In genomic region chr9:129665008-129665771, GRCh38 we compare ENCODE assay signal across 8 cellular contexts. TPM values are rescaled to one million over a fixed set of nuclear protein-coding genes. Genes with fewer than 3 reads are reported as not detected.
A peak's percentile ranks its signal among the peaks of the same experiment; 100 is the strongest.
DNase-seq lines count a peak whose midpoint lies in the region; ATAC-seq and TF ChIP-seq lines count a peak whose summit lies in the region.

Gene PRRX2 (plus strand): TSS chr9:129665647. CDS start chr9:129665868, 221 bp downstream.

- H2AK5ac ChIP-seq in mesendoderm (ENCODE audit: low read length): no peak within 1 kb of the TSS

- DNase-seq in CD8-positive, alpha-beta T cell: peak in 3 of 7 experiments; percentile 20 to 34 (median 33)
- DNase-seq in SK-N-MC (ENCODE audit: low read depth, low spot score) (no peak), chondrocyte (ENCODE audit: low spot score) (no peak), mesendoderm (peak; percentile 57), thyroid gland (peak; percentile 12 to 14), NCI-H146 (lab: John Stamatoyannopoulos, UW) (no peak), medulla oblongata (ENCODE audit: extremely low spot score) (no peak)

- POLR2A ChIA-PET in CD8-positive, alpha-beta T cell (lab: Charles Lee): no interaction called here

- H3K79me1 ChIP-seq in mesendoderm (ENCODE audit: low read length): no peaks in the 10 kb centered on the region

- H4K5ac ChIP-seq in mesendoderm (ENCODE audit: low read length): no peak within 1 kb of the TSS

- H3K56ac ChIP-seq in mesendoderm (ENCODE audit: low read length): peak within 1 kb of the TSS; percentile 67

- peaks cover 5% of the 10 kb centered on the region for H3K4me1 Mint-ChIP-seq in CD8-positive, alpha-beta T cell (ENCODE audit: low read depth)
- peaks cover 16% of the 10 kb centered on the region for H3K4me1 Mint-ChIP-seq in chondrocyte (ENCODE audit: low read depth)

- H3K23ac ChIP-seq in mesendoderm (ENCODE audit: low read length): no peak within 1 kb of the TSS

- no CpG with 5 or more reads among the region's 60 CpGs for WGBS in mesendoderm (ENCODE audit: extremely low coverage, insufficient coverage, low lambda C conversion rate)
- WGBS in thyroid gland, 2 donors: 1 to 4% methylated on average over 37 to 52 of the region's 60 CpGs

- no peak within 1 kb of the TSS for H2BK15ac ChIP-seq in mesendoderm (replicated peaks; ENCODE audit: low read depth)

- no peak within 1 kb of the TSS for H4K8ac ChIP-seq in mesendoderm (ENCODE audit: low read depth, low read length)

- no peaks in the 10 kb centered on the region for H3K36me3 Mint-ChIP-seq in CD8-positive, alpha-beta T cell
- no peaks in the 10 kb centered on the region for H3K36me3 Mint-ChIP-seq in chondrocyte (ENCODE audit: low read depth)

- intact Hi-C loops in CD8-positive, alpha-beta T cell (cut with DNase I, micrococcal nuclease): no loop called here
- intact Hi-C loops in thyroid gland (cut with DNase I): no loop called here

- peak within 1 kb of the TSS; percentile 8 for H2BK120ac ChIP-seq in mesendoderm (ENCODE audit: low read depth, low read length)

- CTCF ChIA-PET in CD8-positive, alpha-beta T cell (lab: Charles Lee): no interaction called here

- no peak within 1 kb of the TSS for H3K4ac ChIP-seq in mesendoderm (ENCODE audit: low read depth, low read length)

- H3K36me3 ChIP-seq in CD8-positive, alpha-beta T cell (ENCODE audit: insufficient read depth, low read length): no peaks in the 10 kb centered on the region
- H3K36me3 ChIP-seq in SK-N-MC (ENCODE audit: insufficient read depth, low read length): peaks cover 6% of the 10 kb centered on the region; the same call in 1 of the 2 replicates
- no peaks in the 10 kb centered on the region for H3K36me3 ChIP-seq in mesendoderm (ENCODE audit: control insufficient read depth, insufficient read depth, low read length)
- no peaks in the 10 kb centered on the region for H3K36me3 ChIP-seq in thyroid gland

- no peak within 1 kb of the TSS for H3K27ac ChIP-seq in CD8-positive, alpha-beta T cell (ENCODE audit: low read depth, low read length)
- H3K27ac ChIP-seq in SK-N-MC (peak within 1 kb of the TSS; percentile 81), mesendoderm (ENCODE audit: low read depth, low read length) (no peak within 1 kb of the TSS), thyroid gland (peak within 1 kb of the TSS in 2 of 3 donors; percentile 14 to 24)

- ATAC-seq in CD8-positive, alpha-beta T cell: peak; percentile 67
- ATAC-seq in GM21619 (IDR thresholded peaks at IDR 0.05; ENCODE audit: unreplicated experiment): no peak

- peak within 1 kb of the TSS; percentile 28 for H3K4me2 ChIP-seq in mesendoderm (ENCODE audit: low read length)

- no peak within 1 kb of the TSS for H2BK5ac ChIP-seq in mesendoderm (ENCODE audit: low read length)

- no peaks in the 10 kb centered on the region for H3K9me3 Mint-ChIP-seq in CD8-positive, alpha-beta T cell
- H3K9me3 Mint-ChIP-seq in chondrocyte (ENCODE audit: low read depth): no peaks in the 10 kb centered on the region

- TF ChIP-seq POLR2A in thyroid gland (IDR thresholded peaks at IDR 0.05): no peak

- H3K4me1 ChIP-seq in CD8-positive, alpha-beta T cell (ENCODE audit: insufficient read depth, low read length): no peaks in the 10 kb centered on the region
- peaks cover 2% of the 10 kb centered on the region for H3K4me1 ChIP-seq in mesendoderm (ENCODE audit: control insufficient read depth, low read depth, low read length)
- peaks cover 0 to 6% of the 10 kb centered on the region in 2 donors for H3K4me1 ChIP-seq in thyroid gland

- H3K18ac ChIP-seq in mesendoderm (ENCODE audit: low read length): peak within 1 kb of the TSS; percentile 43

- TF ChIP-seq CTCF in CD8-positive, alpha-beta T cell (IDR thresholded peaks at IDR 0.05): no peak
- no peak for TF ChIP-seq CTCF in chondrocyte (IDR thresholded peaks at IDR 0.05)
- no peak for TF ChIP-seq CTCF in thyroid gland (IDR thresholded peaks at IDR 0.05)

- no peak within 1 kb of the TSS for H3K27ac Mint-ChIP-seq in CD8-positive, alpha-beta T cell
- H3K27ac Mint-ChIP-seq in chondrocyte (ENCODE audit: unreplicated experiment): no peak within 1 kb of the TSS

- H3K27me3 ChIP-seq in CD8-positive, alpha-beta T cell (ENCODE audit: insufficient read depth, low read length): no peaks in the 10 kb centered on the region
- H3K27me3 ChIP-seq in mesendoderm (ENCODE audit: insufficient read depth, low read length, poor library complexity): no peaks in the 10 kb centered on the region
- H3K27me3 ChIP-seq in thyroid gland: peaks cover 5% of the 10 kb centered on the region

- H3K79me2 ChIP-seq in mesendoderm (ENCODE audit: control insufficient read depth, insufficient read depth, low read length): no peaks in the 10 kb centered on the region

- H3K27me3 Mint-ChIP-seq in CD8-positive, alpha-beta T cell (ENCODE audit: low read depth): peaks cover 22% of the 10 kb centered on the region
- H3K27me3 Mint-ChIP-seq in chondrocyte (ENCODE audit: low read depth): peaks cover 2% of the 10 kb centered on the region

- peak within 1 kb of the TSS; percentile 46 for H3K4me3 ChIP-seq in CD8-positive, alpha-beta T cell (ENCODE audit: low read depth, low read length)
- H3K4me3 ChIP-seq in SK-N-MC (peak within 1 kb of the TSS; percentile 85), mesendoderm (ENCODE audit: low read length) (no peak within 1 kb of the TSS), thyroid gland (replicated peaks in 1 of 3) (peak within 1 kb of the TSS in 1 of 3 donors; percentile 24)

- no peaks in the 10 kb centered on the region for H3K9me3 ChIP-seq in CD8-positive, alpha-beta T cell (ENCODE audit: low read length)
- H3K9me3 ChIP-seq in SK-N-MC (ENCODE audit: low read depth, low read length) (no peaks in the 10 kb centered on the region), thyroid gland (no peaks in the 10 kb centered on the region)

- peak within 1 kb of the TSS; percentile 78 for H3K4me3 Mint-ChIP-seq in CD8-positive, alpha-beta T cell
- peak within 1 kb of the TSS; percentile 53 for H3K4me3 Mint-ChIP-seq in chondrocyte (ENCODE audit: unreplicated experiment)

- H3K9ac ChIP-seq in SK-N-MC (ENCODE audit: insufficient read length) (peak within 1 kb of the TSS; percentile 65), mesendoderm (ENCODE audit: low read length) (peak within 1 kb of the TSS; percentile 42)

RNA-seq across cellular contexts. Expression of gene PRRX2, which starts in this region (rescaled TPM):
- total RNA-seq in CD8-positive, alpha-beta T cell: not detected
- total RNA-seq in chondrocyte: 4.9 to 5.7 TPM (median 5.0 TPM) in 3 replicates
- polyA plus RNA-seq in mesendoderm (2013, experiment 1 of 2): 5.4 TPM
- 5.1 TPM for polyA plus RNA-seq in mesendoderm (2013, experiment 2 of 2)
- total RNA-seq in thyroid gland: 10 to 100 TPM in 2 of 4 donors, 1 to 10 TPM in 2; 2.9 to 10.6 (median 8.1) TPM

Comparison
In these comparisons a context has a peak if more than half of its experiments do, and no peak if none do; other contexts are left out.
1. Peak in ATAC-seq and H3K4me3 ChIP-seq in CD8-positive, alpha-beta T cell; RNA of the gene not detected or under 1 TPM.
2. DNase-seq: peak in mesendoderm (single experiment) and thyroid gland (2 of 2); none in SK-N-MC (single experiment), chondrocyte (single experiment), NCI-H146 (single experiment) and medulla oblongata (single experiment).
3. H3K27ac ChIP-seq: peak in SK-N-MC (single experiment) and thyroid gland (2 of 3); none in CD8-positive, alpha-beta T cell (single experiment) and mesendoderm (single experiment).